In genomic region chr7:49789736-49790135, GRCh38 we compare ENCODE assay signal across 35 cellular contexts. TPM values are rescaled to one million over a fixed set of nuclear protein-coding genes. Genes with fewer than 3 reads are reported as not detected.
"Had no signal": no experiment of that assay in that cellular context is flagged by ENCODE, and none has a peak within 500 bp of the region (broad histone marks: within the 10 kb centered on the region; RNA-seq: fewer than 3 reads in every experiment).

No MANE protein-coding gene starts in this region.

- H3K4me1 Mint-ChIP-seq: activated CD4-positive, alpha-beta T cell treated with anti-CD3 and anti-CD28 coated beads for 36 hours; activated CD4-positive, alpha-beta T cell treated with anti-CD3 and anti-CD28 coated beads, Interleukin-2, amount 10 ng/mL, durations not matched to agents 7 days and 5 days; IgD-negative memory B cell had no signal

- H3K4me1 ChIP-seq: adrenal gland, body of pancreas, breast epithelium, SJCRH30 had no signal

- H3K27me3 ChIP-seq: adrenal gland, body of pancreas, breast epithelium had no signal

- DNase-seq: activated CD4-positive, alpha-beta T cell treated with anti-CD3 and anti-CD28 coated beads for 36 hours; activated CD4-positive, alpha-beta T cell treated with anti-CD3 and anti-CD28 coated beads, Interleukin-2, amount 10 ng/mL, durations not matched to agents 7 days and 5 days; activated CD4-positive, alpha-beta T cell treated with anti-CD3 and anti-CD28 coated beads, Interleukin-2, amount 50 U/mL, for 48 hours; activated CD8-positive, alpha-beta T cell treated with anti-CD3 and anti-CD28 coated beads, Interleukin-2, amount 10 ng/mL, durations not matched to agents 7 days and 5 days; activated gamma-delta T cell treated with Interleukin-2 at 50 U/mL for 16 hours; activated naive CD4-positive, alpha-beta T cell treated with anti-CD3 and anti-CD28 coated beads for 36 hours; activated T-cell treated with anti-CD3 and anti-CD28 coated beads, Interleukin-2, amount 50 U/mL, for 24 hours; adrenal gland; body of pancreas; cerebellar nuclear complex; Karpas-422; KBM-7; NCI-H1105; NCI-H1417 treated with DMSO at 0.1 percent for 48 hours; NCI-H187 treated with DMSO at 0.1 percent for 48 hours; NCI-H2081; NCI-H345; NCI-H510A; NCI-H526; NCI-H748 treated with DMSO at 0.1 percent for 48 hours; NK-92 treated with Interleukin-12 subunit alpha and Interleukin-12 subunit beta, amount 100 ng/mL, for 24 hours; OCI-M1; SHP77; SJCRH30; T1000 had no signal

- H3K36me3 ChIP-seq: adrenal gland, breast epithelium, SJCRH30 had no signal

- H3K36me3 Mint-ChIP-seq: activated naive CD4-positive, alpha-beta T cell treated with anti-CD3 and anti-CD28 coated beads, Interleukin-2, amount 50 U/mL, for 72 hours; IgD-negative memory B cell had no signal

- H3K27ac Mint-ChIP-seq: activated CD4-positive, alpha-beta T cell treated with anti-CD3 and anti-CD28 coated beads for 36 hours; activated CD4-positive, alpha-beta T cell treated with anti-CD3 and anti-CD28 coated beads, Interleukin-2, amount 10 ng/mL, durations not matched to agents 7 days and 5 days; activated CD8-positive, alpha-beta T cell treated with anti-CD3 and anti-CD28 coated beads, Interleukin-2, amount 10 ng/mL, durations not matched to agents 7 days and 5 days; activated naive CD4-positive, alpha-beta T cell treated with anti-CD3 and anti-CD28 coated beads for 36 hours; activated naive CD4-positive, alpha-beta T cell treated with anti-CD3 and anti-CD28 coated beads, Interleukin-2, amount 50 U/mL, for 72 hours; activated T-cell treated with anti-CD3 and anti-CD28 coated beads, Interleukin-2, amount 50 U/mL, for 24 hours; IgD-negative memory B cell; WTC11 had no signal

- H3K9me3 ChIP-seq: adrenal gland, body of pancreas, breast epithelium, SJCRH30 had no signal

- H3K4me3 Mint-ChIP-seq: activated CD4-positive, alpha-beta T cell treated with anti-CD3 and anti-CD28 coated beads for 36 hours; activated CD4-positive, alpha-beta T cell treated with anti-CD3 and anti-CD28 coated beads, Interleukin-2, amount 10 ng/mL, durations not matched to agents 7 days and 5 days; activated CD8-positive, alpha-beta T cell treated with anti-CD3 and anti-CD28 coated beads, Interleukin-2, amount 10 ng/mL, durations not matched to agents 7 days and 5 days; activated naive CD4-positive, alpha-beta T cell treated with anti-CD3 and anti-CD28 coated beads for 36 hours; activated T-cell treated with anti-CD3 and anti-CD28 coated beads, Interleukin-2, amount 50 U/mL, for 24 hours; IgD-negative memory B cell; WTC11 had no signal

- ATAC-seq: activated CD4-positive, alpha-beta T cell treated with anti-CD3 and anti-CD28 coated beads for 36 hours; activated CD4-positive, CD25-positive, alpha-beta regulatory T cell treated with anti-CD3 and anti-CD28 coated beads, Interleukin-2, amount 50 U/mL, for 24 hours; activated CD8-positive, alpha-beta T cell treated with anti-CD3 and anti-CD28 coated beads, Interleukin-2, amount 10 ng/mL, durations not matched to agents 7 days and 5 days; activated naive CD4-positive, alpha-beta T cell treated with anti-CD3 and anti-CD28 coated beads, Interleukin-2, amount 50 U/mL, for 72 hours had no signal

- H3K4me3 ChIP-seq: adrenal gland, body of pancreas, breast epithelium, SJCRH30, SK-N-MC had no signal

- H3K27me3 Mint-ChIP-seq: activated T-cell treated with anti-CD3 and anti-CD28 coated beads, Interleukin-2, amount 50 U/mL, for 24 hours; IgD-negative memory B cell had no signal

- H3K27ac ChIP-seq: adrenal gland, body of pancreas, breast epithelium, SJCRH30, SK-N-MC had no signal

- H3K9me3 Mint-ChIP-seq: activated CD4-positive, alpha-beta T cell treated with anti-CD3 and anti-CD28 coated beads, Interleukin-2, amount 10 ng/mL, durations not matched to agents 7 days and 5 days; activated naive CD4-positive, alpha-beta T cell treated with anti-CD3 and anti-CD28 coated beads for 36 hours had no signal

RNA-seq across cellular contexts. Expression of gene VWC2, which starts 16.3 kb away (rescaled TPM):
- total RNA-seq: activated CD4-positive, alpha-beta T cell treated with anti-CD3 and anti-CD28 coated beads for 36 hours; activated CD4-positive, alpha-beta T cell treated with anti-CD3 and anti-CD28 coated beads, Interleukin-2, amount 10 ng/mL, durations not matched to agents 7 days and 5 days; activated CD8-positive, alpha-beta T cell treated with anti-CD3 and anti-CD28 coated beads, Interleukin-2, amount 10 ng/mL, durations not matched to agents 7 days and 5 days; activated naive CD4-positive, alpha-beta T cell treated with anti-CD3 and anti-CD28 coated beads for 36 hours; activated naive CD4-positive, alpha-beta T cell treated with anti-CD3 and anti-CD28 coated beads, Interleukin-2, amount 50 U/mL, for 72 hours; astrocyte; body of pancreas; MCF 10A; SJCRH30; T-helper 1 cell treated with Interleukin-12 subunit alpha and Interleukin-12 subunit beta and Interleukin-4 antibody, amounts not matched to agents 30 ng/mL and 1 ng/mL, for 36 hours; T-helper 2 cell treated with Interferon-gamma antibody and Interleukin-4, amounts not matched to agents 100 ng/mL and 5 ng/mL, for 36 hours had no signal
- polyA plus RNA-seq: IgD-negative memory B cell had no signal
